Comparison of ENCODE assay signal across 25 cellular contexts in genomic region chr3:187507905-187508304, GRCh38.
"Had no signal": no experiment of that assay in that cellular context is flagged by ENCODE, and none has a peak within 500 bp of the region (broad histone marks: within the 10 kb centered on the region; RNA-seq: fewer than 3 reads in every experiment).

No MANE protein-coding gene starts in this region.

- H3K27me3 ChIP-seq: ascending aorta, brain microvascular endothelial cell, esophagus muscularis mucosa, left lung, upper lobe of right lung had no signal

- H3K9me3 ChIP-seq: prostate gland, upper lobe of right lung had no signal

- H3K27ac ChIP-seq: ascending aorta, brain microvascular endothelial cell, esophagus muscularis mucosa, left lung, prostate gland, thoracic aorta, upper lobe of right lung had no signal

- H3K36me3 ChIP-seq: ascending aorta, brain microvascular endothelial cell, esophagus muscularis mucosa, left lung, prostate gland, thoracic aorta, upper lobe of right lung had no signal

- DNase-seq: activated CD4-positive, alpha-beta T cell treated with anti-CD3 and anti-CD28 coated beads, Interleukin-2, amount 50 U/mL, for 4 hours; activated CD8-positive, alpha-beta memory T cell treated with anti-CD3 and anti-CD28 coated beads for 24 hours; activated CD8-positive, alpha-beta memory T cell treated with anti-CD3 and anti-CD28 coated beads, Interleukin-2, amount 50 U/mL, for 4 hours; activated T-cell treated with anti-CD3 and anti-CD28 coated beads, Interleukin-2, amount 50 U/mL, for 24 hours; brain microvascular endothelial cell; caudate nucleus; effector CD8-positive, alpha-beta T cell; head of caudate nucleus; hypothalamus; left lung; natural killer cell; right cardiac atrium; stimulated activated CD4-positive, alpha-beta T cell treated with anti-CD3 and anti-CD28 coated beads, Interleukin-4, amount 100 ng/mL, for 24 hours; stimulated activated naive CD4-positive, alpha-beta T cell treated with Interleukin-2 at 50 U/mL for 16 hours; upper lobe of right lung had no signal

- H3K4me1 ChIP-seq: ascending aorta, esophagus muscularis mucosa, left lung, prostate gland, upper lobe of right lung had no signal

- H3K4me3 ChIP-seq: ascending aorta, esophagus muscularis mucosa, left lung, lung, prostate gland, thoracic aorta, upper lobe of right lung had no signal

- ATAC-seq: activated naive CD4-positive, alpha-beta T cell treated with anti-CD3 and anti-CD28 coated beads, Interleukin-2, amount 50 U/mL, for 72 hours; activated T-helper 17 cell treated with anti-CD3 and anti-CD28 coated beads, Interleukin-2, amount 50 U/mL, for 72 hours; left lung; natural killer cell; right cardiac atrium; upper lobe of right lung had no signal

- FAIRE-seq: endothelial cell of umbilical vein, frontal cortex, islet of Langerhans had no signal
